28 cellular contexts compared by ENCODE assay signal in genomic region chr7:55273186-55273980, GRCh38.
"Had no signal": no experiment of that assay in that cellular context is flagged by ENCODE, and none has a peak within 500 bp of the region (broad histone marks: within the 10 kb centered on the region; RNA-seq: fewer than 3 reads in every experiment).

No MANE protein-coding gene starts in this region.

- ATAC-seq: activated CD4-positive, alpha-beta T cell treated with anti-CD3 and anti-CD28 coated beads for 36 hours; activated CD8-positive, alpha-beta memory T cell treated with anti-CD3 and anti-CD28 coated beads, Interleukin-2, amount 10 ng/mL, durations not matched to agents 7 days and 5 days; activated CD8-positive, alpha-beta T cell treated with anti-CD3 and anti-CD28 coated beads, Interleukin-2, amount 10 ng/mL, durations not matched to agents 7 days and 5 days; activated naive CD4-positive, alpha-beta T cell treated with anti-CD3 and anti-CD28 coated beads, Interleukin-2, amount 50 U/mL, for 72 hours; activated T-cell treated with anti-CD3 and anti-CD28 coated beads, Interleukin-2, amount 50 U/mL, for 72 hours; gastroesophageal sphincter had no signal

- H3K4me1 ChIP-seq: ascending aorta, breast epithelium, colonic mucosa, esophagus squamous epithelium, gastroesophageal sphincter had no signal

- H3K27ac ChIP-seq: ascending aorta, breast epithelium, cardiac muscle cell, colonic mucosa, dorsolateral prefrontal cortex, esophagus squamous epithelium, gastroesophageal sphincter had no signal

- H3K27me3 ChIP-seq: ascending aorta, breast epithelium, cardiac muscle cell, colonic mucosa, esophagus squamous epithelium had no signal

- H3K36me3 ChIP-seq: ascending aorta, breast epithelium, cardiac muscle cell, colonic mucosa, esophagus squamous epithelium, gastroesophageal sphincter had no signal

- H3K4me3 ChIP-seq: ascending aorta, breast epithelium, cardiac muscle cell, colonic mucosa, dorsolateral prefrontal cortex, esophagus squamous epithelium, gastroesophageal sphincter had no signal

- H3K9me3 ChIP-seq: ascending aorta, breast epithelium, colonic mucosa, esophagus squamous epithelium, gastroesophageal sphincter had no signal

- DNase-seq: activated CD4-positive, alpha-beta memory T cell treated with anti-CD3 and anti-CD28 coated beads for 36 hours; activated CD4-positive, alpha-beta T cell treated with anti-CD3 and anti-CD28 coated beads for 36 hours; activated CD4-positive, alpha-beta T cell treated with anti-CD3 and anti-CD28 coated beads, Interleukin-2, amount 10 ng/mL, durations not matched to agents 24 days and 14 days; activated CD4-positive, CD25-positive, alpha-beta regulatory T cell; activated CD4-positive, CD25-positive, alpha-beta regulatory T cell treated with anti-CD3 and anti-CD28 coated beads, Interleukin-2, amount 50 U/mL, for 72 hours; activated CD8-positive, alpha-beta memory T cell treated with anti-CD3 and anti-CD28 coated beads, Interleukin-2, amount 10 ng/mL, durations not matched to agents 7 days and 5 days; activated CD8-positive, alpha-beta memory T cell treated with anti-CD3 and anti-CD28 coated beads, Interleukin-2, amount 50 U/mL, for 4 hours; activated CD8-positive, alpha-beta T cell treated with anti-CD3 and anti-CD28 coated beads, Interleukin-2, amount 10 ng/mL, durations not matched to agents 7 days and 5 days; activated gamma-delta T cell; activated naive CD4-positive, alpha-beta T cell; activated naive CD4-positive, alpha-beta T cell treated with anti-CD3 and anti-CD28 coated beads, Interleukin-2, amount 10 ng/mL, durations not matched to agents 7 days and 5 days; activated naive CD8-positive, alpha-beta T cell treated with anti-CD3 and anti-CD28 coated beads, Interleukin-2, amount 10 ng/mL, durations not matched to agents 7 days and 5 days; activated T-cell treated with anti-CD3 and anti-CD28 coated beads, Interleukin-2, amount 50 U/mL, for 1 hour; activated T-cell treated with anti-CD3 and anti-CD28 coated beads, Interleukin-2, amount 50 U/mL, for 72 hours; central memory CD4-positive, alpha-beta T cell; cerebellar nuclear complex; colonic mucosa; dorsolateral prefrontal cortex; effector memory CD4-positive, alpha-beta T cell; erythroblast; esophagus squamous epithelium; foreskin melanocyte; T-helper 2 cell had no signal
